Comparison of ENCODE assay signal across 21 cellular contexts in genomic region chr1:234728740-234729139, GRCh38.
DNase-seq lines count a peak whose midpoint lies in the region; ATAC-seq, FAIRE-seq and TF ChIP-seq lines count a peak whose summit lies in the region.
"Had no signal": no experiment of that assay in that cellular context is flagged by ENCODE, and none has a peak within 500 bp of the region (broad histone marks: within the 10 kb centered on the region; RNA-seq: fewer than 3 reads in every experiment).

No MANE protein-coding gene starts in this region.

- H3K27me3 ChIP-seq in astrocyte (ENCODE audit: insufficient read depth, low read length) (no peaks in the 10 kb centered on the region), stomach smooth muscle (ENCODE audit: control insufficient read depth in 1 of 2, insufficient read depth in 2 of 2, low read length in 2 of 2) (no peaks in the 10 kb centered on the region)
- H3K27me3 ChIP-seq in naive thymus-derived CD4-positive, alpha-beta T cell (ENCODE audit: control insufficient read depth in 2 of 2, insufficient read depth in 2 of 2, low read length in 2 of 2): no peaks in the 10 kb centered on the region
- H3K27me3 ChIP-seq: BE2C, spleen, uterus had no signal

- POLR2A ChIA-PET in naive thymus-derived CD4-positive, alpha-beta T cell (lab: Charles Lee): interaction anchor here (1.7 kb wide), 1 partner anchor 127 kb away, joined by 4 read pairs; no protein-coding TSS in a partner anchor

- intact Hi-C loops in naive thymus-derived CD4-positive, alpha-beta T cell (cut with micrococcal nuclease): loop anchor here in 1 of 2 donors (10.0 kb wide), 1 partner anchor 916 kb away; the partner anchor contains the start of gene GNG4

- H3K4me3 ChIP-seq in astrocyte (ENCODE audit: insufficient read depth, low read depth, low read length) (no peak overlapping the region), stomach smooth muscle (ENCODE audit: low read length in 2 of 2) (no peak overlapping the region)
- no peak overlapping the region for H3K4me3 ChIP-seq in naive thymus-derived CD4-positive, alpha-beta T cell (ENCODE audit: low read length)
- H3K4me3 ChIP-seq: spleen, uterus had no signal

- ATAC-seq in activated CD8-positive, alpha-beta memory T cell treated with anti-CD3 and anti-CD28 coated beads, Interleukin-2, amount 10 ng/mL, durations not matched to agents 7 days and 5 days: no peak
- ATAC-seq in naive thymus-derived CD4-positive, alpha-beta T cell: no peak

- no peaks in the 10 kb centered on the region for H3K79me2 ChIP-seq in astrocyte (ENCODE audit: insufficient read depth, low read length)

- no peak for TF ChIP-seq CTCF in astrocyte (IDR thresholded peaks at IDR 0.05; ENCODE audit: insufficient read depth, low read depth, low read length)

- H3K36me3 ChIP-seq in astrocyte (ENCODE audit: insufficient read depth, low read length) (no peaks in the 10 kb centered on the region), stomach smooth muscle (ENCODE audit: control insufficient read depth in 2 of 2, insufficient read depth in 2 of 2, low read length in 2 of 2) (no peaks in the 10 kb centered on the region)
- H3K36me3 ChIP-seq in naive thymus-derived CD4-positive, alpha-beta T cell (ENCODE audit: control insufficient read depth in 2 of 3, insufficient read depth in 3 of 3, low read length in 3 of 3): no peaks in the 10 kb centered on the region
- H3K36me3 ChIP-seq: BE2C, spleen, uterus had no signal

- no peak overlapping the region for H3K4me2 ChIP-seq in astrocyte (ENCODE audit: low read length)

- H3K36me3 Mint-ChIP-seq in activated CD8-positive, alpha-beta memory T cell treated with anti-CD3 and anti-CD28 coated beads, Interleukin-2, amount 10 ng/mL, durations not matched to agents 7 days and 5 days: peaks cover 3% of the 10 kb centered on the region
- H3K36me3 Mint-ChIP-seq in astrocyte (ENCODE audit: low read depth, unreplicated experiment): no peaks in the 10 kb centered on the region
- peaks cover 0 to 11% (median 0%) of the 10 kb centered on the region in 5 donors for H3K36me3 Mint-ChIP-seq in naive thymus-derived CD4-positive, alpha-beta T cell
- H3K36me3 Mint-ChIP-seq: memory B cell had no signal

- H3K4me3 Mint-ChIP-seq in activated CD8-positive, alpha-beta memory T cell treated with anti-CD3 and anti-CD28 coated beads, Interleukin-2, amount 10 ng/mL, durations not matched to agents 7 days and 5 days: no peak overlapping the region
- H3K4me3 Mint-ChIP-seq in astrocyte (ENCODE audit: unreplicated experiment): no peak overlapping the region
- no peak overlapping the region for H3K4me3 Mint-ChIP-seq in naive thymus-derived CD4-positive, alpha-beta T cell
- H3K4me3 Mint-ChIP-seq: HFFc6, memory B cell, nephron progenitor cell had no signal

- peak overlapping the region; percentile 13 for H3K27ac Mint-ChIP-seq in activated CD8-positive, alpha-beta memory T cell treated with anti-CD3 and anti-CD28 coated beads, Interleukin-2, amount 10 ng/mL, durations not matched to agents 7 days and 5 days
- peak overlapping the region; percentile 98 for H3K27ac Mint-ChIP-seq in astrocyte (ENCODE audit: unreplicated experiment)
- peak overlapping the region in 5 of 9 donors; percentile 6 to 85 (median 40) for H3K27ac Mint-ChIP-seq in naive thymus-derived CD4-positive, alpha-beta T cell
- H3K27ac Mint-ChIP-seq: memory B cell, nephron progenitor cell had no signal

- FAIRE-seq in astrocyte (lab: Jason Lieb, UNC): no peak
- FAIRE-seq: A204.1, frontal cortex had no signal

- no peak overlapping the region for H2AFZ ChIP-seq in astrocyte (ENCODE audit: low read depth, low read length)

- H3K27me3 Mint-ChIP-seq in activated CD8-positive, alpha-beta memory T cell treated with anti-CD3 and anti-CD28 coated beads, Interleukin-2, amount 10 ng/mL, durations not matched to agents 7 days and 5 days: no peaks in the 10 kb centered on the region
- no peaks in the 10 kb centered on the region for H3K27me3 Mint-ChIP-seq in astrocyte (ENCODE audit: low read depth, unreplicated experiment)
- H3K27me3 Mint-ChIP-seq in naive thymus-derived CD4-positive, alpha-beta T cell: no peaks in the 10 kb centered on the region
- H3K27me3 Mint-ChIP-seq: memory B cell had no signal

- H3K9me3 ChIP-seq in astrocyte (ENCODE audit: insufficient read depth, low read depth, low read length) (no peaks in the 10 kb centered on the region), stomach smooth muscle (ENCODE audit: control insufficient read depth in 2 of 2, low read length in 2 of 2) (no peaks in the 10 kb centered on the region)
- H3K9me3 ChIP-seq in naive thymus-derived CD4-positive, alpha-beta T cell (ENCODE audit: control insufficient read depth in 2 of 3, low read length in 3 of 3): no peaks in the 10 kb centered on the region
- H3K9me3 ChIP-seq: BE2C, spleen, uterus had no signal

- no peaks in the 10 kb centered on the region for H3K9me3 Mint-ChIP-seq in activated CD8-positive, alpha-beta memory T cell treated with anti-CD3 and anti-CD28 coated beads, Interleukin-2, amount 10 ng/mL, durations not matched to agents 7 days and 5 days (ENCODE audit: low read depth)
- no peaks in the 10 kb centered on the region for H3K9me3 Mint-ChIP-seq in astrocyte (ENCODE audit: unreplicated experiment)
- peaks cover 0 to 8% (median 0%) of the 10 kb centered on the region in 11 donors for H3K9me3 Mint-ChIP-seq in naive thymus-derived CD4-positive, alpha-beta T cell
- H3K9me3 Mint-ChIP-seq: HFFc6, memory B cell, nephron progenitor cell had no signal

- no peak overlapping the region for H3K27ac ChIP-seq in astrocyte (ENCODE audit: low read depth, low read length)
- H3K27ac ChIP-seq in naive thymus-derived CD4-positive, alpha-beta T cell (ENCODE audit: low read depth, low read length): no peak overlapping the region
- H3K27ac ChIP-seq in stomach smooth muscle (ENCODE audit: low read length): peak overlapping the region; percentile 100
- H3K27ac ChIP-seq: RWPE1 had no signal

- DNase-seq in activated CD8-positive, alpha-beta memory T cell treated with anti-CD3 and anti-CD28 coated beads, Interleukin-2, amount 10 ng/mL, durations not matched to agents 7 days and 5 days: no peak
- DNase-seq in activated CD8-positive, alpha-beta memory T cell treated with anti-CD3 and anti-CD28 coated beads, Interleukin-2, amount 50 U/mL, for 48 hours: no peak
- DNase-seq in astrocyte (ENCODE audit: low read depth) (no peak), dedifferentiated amniotic fluid mesenchymal stem cell (ENCODE audit: extremely low spot score) (no peak), HUDEP-2 (lab: John Stamatoyannopoulos, UW; ENCODE audit: unreplicated experiment in 76 of 76) (no peak), T-helper 1 cell (no peak)
- no peak for DNase-seq in naive thymus-derived CD4-positive, alpha-beta T cell
- DNase-seq: activated CD4-positive, alpha-beta T cell treated with anti-CD3 and anti-CD28 coated beads for 1 hour; BE2C; Calu3; central memory CD4-positive, alpha-beta T cell; NCI-H1436; nephron progenitor cell; spleen; uterus had no signal

- H3K4me1 ChIP-seq in astrocyte (ENCODE audit: insufficient read depth, low read length): peaks cover 66% of the 10 kb centered on the region
- H3K4me1 ChIP-seq in naive thymus-derived CD4-positive, alpha-beta T cell (ENCODE audit: control insufficient read depth in 2 of 2, insufficient read depth in 2 of 2, low read length in 2 of 2): peaks cover 56 to 63% of the 10 kb centered on the region in 2 donors
- H3K4me1 ChIP-seq in stomach smooth muscle (ENCODE audit: control insufficient read depth, insufficient read depth, low read length): peaks cover 38% of the 10 kb centered on the region

- no peak overlapping the region for H3K9ac ChIP-seq in astrocyte (ENCODE audit: low read length)
- H3K9ac ChIP-seq in stomach smooth muscle (ENCODE audit: low read length in 2 of 2): no peak overlapping the region

- peaks cover 89% of the 10 kb centered on the region for H3K4me1 Mint-ChIP-seq in activated CD8-positive, alpha-beta memory T cell treated with anti-CD3 and anti-CD28 coated beads, Interleukin-2, amount 10 ng/mL, durations not matched to agents 7 days and 5 days
- H3K4me1 Mint-ChIP-seq in astrocyte (ENCODE audit: low read depth, unreplicated experiment): peaks cover 69% of the 10 kb centered on the region
- H3K4me1 Mint-ChIP-seq in naive thymus-derived CD4-positive, alpha-beta T cell: peaks cover 50 to 93% (median 84%) of the 10 kb centered on the region in 7 donors

- no peaks in the 10 kb centered on the region for H4K20me1 ChIP-seq in astrocyte (ENCODE audit: insufficient read depth, low read length)

- CTCF ChIA-PET in activated CD8-positive, alpha-beta memory T cell treated with anti-CD3 and anti-CD28 coated beads, Interleukin-2, amount 10 ng/mL, durations not matched to agents 7 days and 5 days (lab: Charles Lee): no interaction called here
- CTCF ChIA-PET in naive thymus-derived CD4-positive, alpha-beta T cell (lab: Charles Lee): interaction anchor here (0.6 to 1.5 kb wide), 2 partner anchors 57 to 131 kb away, joined by 3 to 4 read pairs; no protein-coding TSS in a partner anchor

Comparison
In these comparisons a context has a peak if more than half of its experiments do, and no peak if none do; other contexts are left out.
1. H3K27ac Mint-ChIP-seq: peak in every context shown above with its lines; median percentile 98 in astrocyte; 40 in naive thymus-derived CD4-positive, alpha-beta T cell; 13 in activated CD8-positive, alpha-beta memory T cell treated with anti-CD3 and anti-CD28 coated beads, Interleukin-2, amount 10 ng/mL, durations not matched to agents 7 days and 5 days.